ENCODE assay signal across 1 cellular context in the genomic region with DNA sequence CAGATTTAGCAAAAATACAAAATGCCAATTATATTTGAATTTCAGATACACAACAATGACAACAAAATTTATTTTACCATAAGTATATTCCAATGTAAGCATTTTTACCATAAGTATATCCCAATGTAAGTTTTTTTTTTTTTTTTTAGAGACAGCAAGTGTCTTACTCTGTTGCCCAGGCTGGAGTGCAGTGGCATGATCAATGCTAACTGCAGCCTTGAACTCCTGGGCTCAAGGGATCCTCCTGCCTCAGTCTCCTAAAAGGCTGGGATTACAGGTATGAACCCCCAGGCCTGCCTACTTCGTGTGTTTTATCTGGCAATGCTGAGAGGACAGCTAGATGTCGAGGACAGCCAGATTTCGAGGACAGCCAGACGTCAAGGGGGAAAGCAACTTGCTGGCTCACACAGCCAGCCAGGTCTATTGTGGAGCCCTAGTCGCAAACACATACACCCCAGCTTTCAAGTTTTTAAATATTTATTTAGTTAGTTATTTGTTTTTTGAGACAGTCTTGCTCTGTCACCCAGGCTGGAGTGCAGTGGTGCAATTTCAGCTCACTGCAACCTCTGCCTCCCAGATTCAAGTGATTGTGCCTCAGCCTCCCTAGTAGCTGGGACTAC.
TF ChIP-seq lines count a peak whose summit lies in the region.

No MANE protein-coding gene starts in this region.

TF ChIP-seq in HepG2, 621 proteins besides CTCF, POLR2A, EP300 and RAD21:
- no peak for TF ChIP-seq THYN1 (CRISPR knock-in tag; IDR thresholded peaks at IDR 0.05; ENCODE audit: borderline replicate concordance, low read depth)
- peak; percentile 37; the same call in 1 of the 2 replicates for TF ChIP-seq BCL6 (CRISPR knock-in tag; IDR thresholded peaks at IDR 0.05)
- TF ChIP-seq ZMYM2 (CRISPR knock-in tag; IDR thresholded peaks at IDR 0.05), result 0 out of 2 replicates have a peak, but pooled peaks have one; percentile 22
- no peak for TF ChIP-seq GATA4 (IDR thresholded peaks at IDR 0.05; ENCODE audit: borderline replicate concordance, low read depth)
- no peak for TF ChIP-seq HMG20A (CRISPR knock-in tag; IDR thresholded peaks at IDR 0.05; ENCODE audit: borderline replicate concordance)
- peak; percentile 81 for TF ChIP-seq ZNF121 (CRISPR knock-in tag; IDR thresholded peaks at IDR 0.05)
- TF ChIP-seq ZNF101 (CRISPR knock-in tag; IDR thresholded peaks at IDR 0.05; ENCODE audit: borderline replicate concordance, low read depth), result no peak
- no peak for TF ChIP-seq ZNF709 (CRISPR knock-in tag; IDR thresholded peaks at IDR 0.05)
- TF ChIP-seq GATAD2A (CRISPR knock-in tag; IDR thresholded peaks at IDR 0.05), result 0 out of 2 replicates have a peak, but pooled peaks have one; percentile 11
